ENCODE assay signal across 10 cellular contexts in genomic region chr11:5548440-5548839, GRCh38. TPM values are rescaled to one million over a fixed set of nuclear protein-coding genes. Genes with fewer than 3 reads are reported as not detected.
"Had no signal": no experiment of that assay in that cellular context is flagged by ENCODE, and none has a peak within 500 bp of the region (broad histone marks: within the 10 kb centered on the region; RNA-seq: fewer than 3 reads in every experiment).

OR52H1 (minus strand) TSS chr11:5548540; CDS start chr11:5545505, 3,035 bp downstream.

- H3K27ac ChIP-seq: KMS-11 had no signal

- ATAC-seq: GM23338 had no signal

- H3K4me3 ChIP-seq: GM23338 had no signal

- H2AFZ ChIP-seq: GM23338 had no signal

- H3K4me2 ChIP-seq: GM23338, KMS-11 had no signal

- H3K9ac ChIP-seq: KMS-11 had no signal

- DNase-seq: H9, HCEC 1CT, IMR-90, Karpas-422, KBM-7 had no signal

- FAIRE-seq: H1, HTR-8/SVneo had no signal

RNA-seq across cellular contexts. Expression of gene OR52H1, which starts in this region (rescaled TPM):
- total RNA-seq: H1, H9, HT-29 had no signal
- polyA plus RNA-seq: GM23338, IMR-90 had no signal
